8 cellular contexts compared by ENCODE assay signal in the genomic region with DNA sequence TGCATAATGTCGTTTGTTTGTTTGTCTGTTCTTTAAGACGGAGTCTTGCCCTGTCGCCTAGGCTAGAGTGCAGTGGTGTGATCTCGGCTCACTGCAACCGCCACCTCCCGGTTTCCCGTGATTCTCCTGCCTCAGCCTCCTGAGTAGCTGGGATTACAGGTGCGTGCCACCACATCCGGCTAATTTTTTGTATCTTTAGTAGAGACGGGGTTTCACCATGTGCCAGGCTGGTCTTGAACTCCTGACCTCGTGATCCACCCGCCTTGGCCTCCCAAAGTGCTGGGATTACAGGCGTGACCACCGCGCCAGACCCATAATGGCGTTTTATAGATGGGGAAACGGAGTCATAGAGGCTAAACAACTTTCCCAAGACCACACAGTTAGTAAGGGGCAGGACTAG. TPM values are rescaled to one million over a fixed set of nuclear protein-coding genes. Genes with fewer than 3 reads are reported as not detected.
DNase-seq lines count a peak whose midpoint lies in the region; ATAC-seq and TF ChIP-seq lines count a peak whose summit lies in the region.
"Not testable (repeated sequence)": the region's sequence is repeated elsewhere in the genome, so short reads cannot be mapped to it uniquely, and the experiment has no call there.

No MANE protein-coding gene starts in this region.

- not testable (repeated sequence) for H3K23ac ChIP-seq in mesendoderm (ENCODE audit: low read length)

- H2AK5ac ChIP-seq in mesendoderm (ENCODE audit: low read length): not testable (repeated sequence)

- not testable (repeated sequence) for H3K9me3 Mint-ChIP-seq in Caco-2 (ENCODE audit: unreplicated experiment); activated CD4-positive, alpha-beta T cell treated with anti-CD3 and anti-CD28 coated beads, Interleukin-2, amount 10 ng/mL, durations not matched to agents 24 days and 14 days

- POLR2A ChIA-PET in Caco-2 (lab: Charles Lee): not testable (repeated sequence)

- CTCF ChIA-PET in Caco-2 (lab: Charles Lee): interaction anchor here (1.0 kb wide), 1 partner anchor 33 kb away, joined by 3 read pairs; no protein-coding TSS in a partner anchor

- H3K4ac ChIP-seq in mesendoderm (ENCODE audit: low read depth, low read length): not testable (repeated sequence)

- ATAC-seq in body of pancreas, psoas muscle: not testable (repeated sequence)

- H3K27ac ChIP-seq in body of pancreas: peak overlapping the region in 3 of 4 donors; percentile 65 to 85 (median 83)
- H3K27ac ChIP-seq in mesendoderm (ENCODE audit: low read depth, low read length): not testable (repeated sequence)
- peak overlapping the region; percentile 94 for H3K27ac ChIP-seq in psoas muscle
- peak overlapping the region; percentile 92 to 98 (median 96) for H3K27ac ChIP-seq in transverse colon

- TF ChIP-seq CTCF in Caco-2 (IDR thresholded peaks at IDR 0.05; ENCODE audit: insufficient read depth in 1 of 2, low read depth in 1 of 2, low read length in 1 of 2, severe bottlenecking in 1 of 2, unreplicated experiment in 1 of 2); body of pancreas (IDR thresholded peaks at IDR 0.05); foreskin fibroblast (IDR thresholded peaks at IDR 0.05; ENCODE audit: low read depth, low read length); psoas muscle (IDR thresholded peaks at IDR 0.05); transverse colon (IDR thresholded peaks at IDR 0.05): not testable (repeated sequence)

- peak overlapping the region; percentile 97 for H3K4me3 Mint-ChIP-seq in Caco-2 (ENCODE audit: unreplicated experiment)
- peak overlapping the region; percentile 83 for H3K4me3 Mint-ChIP-seq in activated CD4-positive, alpha-beta T cell treated with anti-CD3 and anti-CD28 coated beads, Interleukin-2, amount 10 ng/mL, durations not matched to agents 24 days and 14 days

- H3K4me2 ChIP-seq in mesendoderm (ENCODE audit: low read length): peak overlapping the region; percentile 77

- H4K8ac ChIP-seq in mesendoderm (ENCODE audit: low read depth, low read length): not testable (repeated sequence)

- not testable (repeated sequence) for DNase-seq in Caco-2; MG63; activated CD4-positive, alpha-beta T cell treated with anti-CD3 and anti-CD28 coated beads, Interleukin-2, amount 10 ng/mL, durations not matched to agents 24 days and 14 days; body of pancreas; foreskin fibroblast; mesendoderm; psoas muscle; transverse colon

- H3K56ac ChIP-seq in mesendoderm (ENCODE audit: low read length): peak overlapping the region; percentile 81

- not testable (repeated sequence) for H3K27ac Mint-ChIP-seq in Caco-2 (ENCODE audit: unreplicated experiment)
- peak overlapping the region; percentile 87 for H3K27ac Mint-ChIP-seq in activated CD4-positive, alpha-beta T cell treated with anti-CD3 and anti-CD28 coated beads, Interleukin-2, amount 10 ng/mL, durations not matched to agents 24 days and 14 days

- H3K27me3 Mint-ChIP-seq in Caco-2 (ENCODE audit: insufficient read depth, unreplicated experiment); activated CD4-positive, alpha-beta T cell treated with anti-CD3 and anti-CD28 coated beads, Interleukin-2, amount 10 ng/mL, durations not matched to agents 24 days and 14 days: not testable (repeated sequence)

- H3K4me3 ChIP-seq in Caco-2 (ENCODE audit: low read depth, low read length) (peak overlapping the region; percentile 41), MG63 (peak overlapping the region; percentile 99), foreskin fibroblast (ENCODE audit: low read depth in 1 of 2, low read length in 2 of 2) (peak overlapping the region; percentile 51 to 90), psoas muscle (peak overlapping the region; percentile 98), transverse colon (peak overlapping the region in 2 of 4 donors; percentile 89 to 95)
- H3K4me3 ChIP-seq in body of pancreas; mesendoderm (ENCODE audit: low read length): not testable (repeated sequence)

- H3K27me3 ChIP-seq in Caco-2 (replicated peaks; ENCODE audit: control insufficient read depth, insufficient read depth, low read length); MG63; body of pancreas; mesendoderm (ENCODE audit: insufficient read depth, low read length, poor library complexity); psoas muscle (ENCODE audit: insufficient read depth in 3 of 3, low read length in 2 of 3); transverse colon: not testable (repeated sequence)

- not testable (repeated sequence) for H3K36me3 Mint-ChIP-seq in Caco-2 (ENCODE audit: insufficient read depth, unreplicated experiment)
- peaks cover 19% of the 10 kb centered on the region for H3K36me3 Mint-ChIP-seq in activated CD4-positive, alpha-beta T cell treated with anti-CD3 and anti-CD28 coated beads, Interleukin-2, amount 10 ng/mL, durations not matched to agents 24 days and 14 days (ENCODE audit: low read depth)

- not testable (repeated sequence) for TF ChIP-seq POLR2A in body of pancreas (IDR thresholded peaks at IDR 0.05); transverse colon (IDR thresholded peaks at IDR 0.05)

- intact Hi-C loops in Caco-2 (cut with micrococcal nuclease; ENCODE audit: unreplicated experiment): loop anchor here (10.0 kb wide), 1 partner anchor 115 kb away; no protein-coding TSS in a partner anchor
- intact Hi-C loops in activated CD4-positive, alpha-beta T cell treated with anti-CD3 and anti-CD28 coated beads, Interleukin-2, amount 10 ng/mL, durations not matched to agents 24 days and 14 days (cut with micrococcal nuclease); body of pancreas (cut with DNase I); transverse colon (cut with DNase I; ENCODE audit: low total_unique reads): not testable (repeated sequence)
- intact Hi-C loops in psoas muscle (cut with DNase I): loop anchor here in 1 of 2 donors (10.0 kb wide), 1 partner anchor 55 kb away; no protein-coding TSS in a partner anchor

- not testable (repeated sequence) for H2BK15ac ChIP-seq in mesendoderm (replicated peaks; ENCODE audit: low read depth)

- in situ Hi-C loops in transverse colon (cut with MboI; ENCODE audit: low pct_ligation_motif_present in 1 of 4, low pct_unique_long_range_greater_than_20kb in 1 of 4, low sequenced_read_pairs in 3 of 4): not testable (repeated sequence)

- H3K36me3 ChIP-seq in Caco-2 (ENCODE audit: control insufficient read depth, insufficient read depth, low read length); body of pancreas (replicated peaks in 1 of 2; ENCODE audit: insufficient read depth in 1 of 2, low read depth in 2 of 2); mesendoderm (ENCODE audit: control insufficient read depth, insufficient read depth, low read length); transverse colon: not testable (repeated sequence)
- H3K36me3 ChIP-seq in MG63 (peaks cover 21% of the 10 kb centered on the region), psoas muscle (ENCODE audit: insufficient read depth in 1 of 2, low read depth in 1 of 2) (peaks cover 0 to 13% of the 10 kb centered on the region in 2 donors)

- not testable (repeated sequence) for H3K9me3 ChIP-seq in Caco-2, MG63, body of pancreas, psoas muscle, transverse colon

- not testable (repeated sequence) for H3K18ac ChIP-seq in mesendoderm (ENCODE audit: low read length)

- peak overlapping the region; percentile 73 for H3K9ac ChIP-seq in mesendoderm (ENCODE audit: low read length)

- H3K4me1 ChIP-seq in Caco-2: peaks cover 13% of the 10 kb centered on the region
- H3K4me1 ChIP-seq in body of pancreas: peaks cover 14% of the 10 kb centered on the region
- H3K4me1 ChIP-seq in mesendoderm (ENCODE audit: control insufficient read depth, low read depth, low read length): not testable (repeated sequence)
- H3K4me1 ChIP-seq in psoas muscle: peaks cover 13% of the 10 kb centered on the region
- peaks cover 4 to 51% (median 29%) of the 10 kb centered on the region in 4 donors for H3K4me1 ChIP-seq in transverse colon

- not testable (repeated sequence) for H2BK120ac ChIP-seq in mesendoderm (ENCODE audit: low read depth, low read length)

- WGBS in body of pancreas, 2 donors: 64 to 69% methylated on average over 11 to 17 of the region's 17 CpGs
- no CpG with 5 or more reads among the region's 17 CpGs for WGBS in mesendoderm (ENCODE audit: extremely low coverage, insufficient coverage, low lambda C conversion rate)
- WGBS in psoas muscle, 3 donors: 55 to 57% (median 55%) methylated on average over 17 of the region's 17 CpGs
- 55 to 59% methylated on average over 13 to 17 of the region's 17 CpGs for WGBS in transverse colon (ENCODE audit: low coverage in 1 of 2), 2 donors

- H4K5ac ChIP-seq in mesendoderm (ENCODE audit: low read length): not testable (repeated sequence)

- H3K79me1 ChIP-seq in mesendoderm (ENCODE audit: low read length): not testable (repeated sequence)

- TF ChIP-seq EP300 in transverse colon (IDR thresholded peaks at IDR 0.05; ENCODE audit: low read depth): not testable (repeated sequence)

- H3K79me2 ChIP-seq in mesendoderm (ENCODE audit: control insufficient read depth, insufficient read depth, low read length): not testable (repeated sequence)

- not testable (repeated sequence) for BruUV-seq in Caco-2 (replicated peaks; lab: Mats Ljungman, UMichigan)

- not testable (repeated sequence) for H3K4me1 Mint-ChIP-seq in Caco-2 (ENCODE audit: low read depth, unreplicated experiment)
- H3K4me1 Mint-ChIP-seq in activated CD4-positive, alpha-beta T cell treated with anti-CD3 and anti-CD28 coated beads, Interleukin-2, amount 10 ng/mL, durations not matched to agents 24 days and 14 days: peaks cover 24% of the 10 kb centered on the region

- not testable (repeated sequence) for H2BK5ac ChIP-seq in mesendoderm (ENCODE audit: low read length)

RNA-seq across cellular contexts. Expression of a gene that starts 0.7 kb away (rescaled TPM):
- total RNA-seq in Caco-2 (2022) (60.7 and 67.7 TPM in 2 replicates), body of pancreas (10 to 100 TPM; 11.2 to 37.9 TPM), psoas muscle (10 to 100 TPM in 3 of 4 donors, 1 to 10 TPM in 1; 7.9 to 17.0 (median 11.5) TPM), transverse colon (10 to 100 TPM; 21.0 to 47.6 (median 36.3) TPM)
- total RNA-seq in MG63 (2014; rRNA removed; shearing (Covaris generic); ENCODE audit: low replicate concordance): 20.1 and 34.4 TPM in 2 replicates
- total RNA-seq in activated CD4-positive, alpha-beta T cell treated with anti-CD3 and anti-CD28 coated beads, Interleukin-2, amount 10 ng/mL, durations not matched to agents 24 days and 14 days: 85.4 and 85.8 TPM in 2 replicates
- 20.0 TPM for polyA plus RNA-seq in mesendoderm (2013, experiment 1 of 2)
- 21.4 TPM for polyA plus RNA-seq in mesendoderm (2013, experiment 2 of 2)
- polyA plus RNA-seq in psoas muscle: 10 to 100 TPM in 1 of 3 donors, 1 to 10 TPM in 2; 6.6 to 14.6 (median 7.3) TPM

RNA-seq across cellular contexts. Expression of a gene that starts 6.4 kb away (rescaled TPM):
- total RNA-seq in Caco-2 (2022): 20.2 and 22.3 TPM in 2 replicates
- 3.2 and 3.7 TPM in 2 replicates for total RNA-seq in MG63 (2014; rRNA removed; shearing (Covaris generic); ENCODE audit: low replicate concordance)
- 55.6 and 56.2 TPM in 2 replicates for total RNA-seq in activated CD4-positive, alpha-beta T cell treated with anti-CD3 and anti-CD28 coated beads, Interleukin-2, amount 10 ng/mL, durations not matched to agents 24 days and 14 days
- 10 to 100 TPM; 28.0 to 33.2 TPM for total RNA-seq in body of pancreas
- 10.0 TPM for polyA plus RNA-seq in mesendoderm (2013, experiment 1 of 2)
- 10.3 TPM for polyA plus RNA-seq in mesendoderm (2013, experiment 2 of 2)
- 10 to 100 TPM; 41.7 to 91.5 (median 51.3) TPM for total RNA-seq in psoas muscle
- 10 to 100 TPM; 13.4 to 35.1 (median 17.0) TPM for polyA plus RNA-seq in psoas muscle
- total RNA-seq in transverse colon: 10 to 100 TPM; 32.0 to 52.6 (median 41.1) TPM
